In genomic region chr9:137083418-137084004, GRCh38 we compare ENCODE assay signal across 8 cellular contexts. TPM values are rescaled to one million over a fixed set of nuclear protein-coding genes. Genes with fewer than 3 reads are reported as not detected.
DNase-seq lines count a peak whose midpoint lies in the region; ATAC-seq and TF ChIP-seq lines count a peak whose summit lies in the region.

No MANE protein-coding gene starts in this region.

- TF ChIP-seq EP300 in SK-N-SH (IDR thresholded peaks at IDR 0.05; ENCODE audit: borderline replicate concordance in 1 of 2, low read depth in 1 of 2, low read length in 1 of 2), result peak in 1 of 2 experiments; percentile 61; a peak in 1 of 4 replicates

- H3K36me3 ChIP-seq in SK-N-SH (replicated peaks in 1 of 2; ENCODE audit: control insufficient read depth in 1 of 2, insufficient read depth in 2 of 2, low read length in 1 of 2), result peaks cover 3 to 9% of the 10 kb centered on the region in 2 experiments
- H3K36me3 ChIP-seq in fibroblast of lung (ENCODE audit: control insufficient read depth, insufficient read depth, low read length), result peaks cover 37% of the 10 kb centered on the region
- H3K36me3 ChIP-seq in skeletal muscle tissue (ENCODE audit: control insufficient read depth in 3 of 3, insufficient read depth in 3 of 3, low read length in 3 of 3), result peaks cover 7 to 14% (median 11%) of the 10 kb centered on the region in 3 donors

- peak; percentile 17 for DNase-seq in activated naive CD4-positive, alpha-beta T cell treated with Interleukin-2 at 50 U/mL for 16 hours
- no peak for DNase-seq in activated naive CD4-positive, alpha-beta T cell (lab: John Stamatoyannopoulos, UW)
- no peak for DNase-seq in SK-N-SH
- DNase-seq in fibroblast of lung (ENCODE audit: low read depth in 2 of 2), result peak; percentile 95 to 97
- no peak for DNase-seq in RPMI8226
- DNase-seq in activated effector memory CD4-positive, alpha-beta T cell treated with anti-CD3 and anti-CD28 coated beads, Interleukin-2, amount 50 U/mL, for 16 hours, result no peak

- POLR2A ChIA-PET in SK-N-SH (lab: Yijun Ruan, JAX), result interaction anchor here (0.9 kb wide), 1 partner anchor 157 kb away, joined by 3 read pairs; no protein-coding TSS in a partner anchor

- WGBS in SK-N-SH (ENCODE audit: low lambda C conversion rate), result 16% methylated on average over 6 of the region's 10 CpGs

- ATAC-seq in GM21786 (IDR thresholded peaks at IDR 0.05; ENCODE audit: unreplicated experiment), result no peak

- H3K4me1 ChIP-seq in SK-N-SH (ENCODE audit: control insufficient read depth in 1 of 2, insufficient read depth in 2 of 2, low read depth in 1 of 2, low read length in 1 of 2) (peaks cover 13 to 21% of the 10 kb centered on the region in 2 experiments), fibroblast of lung (ENCODE audit: control insufficient read depth, extremely low read depth, insufficient read depth, low read length) (peaks cover 29% of the 10 kb centered on the region), skeletal muscle tissue (ENCODE audit: control insufficient read depth in 3 of 3, insufficient read depth in 3 of 3, low read length in 3 of 3) (peaks cover 15 to 32% (median 17%) of the 10 kb centered on the region in 3 donors)

- TF ChIP-seq CTCF in SK-N-SH (IDR thresholded peaks at IDR 0.05), result no peak
- TF ChIP-seq CTCF in fibroblast of lung (conservative IDR thresholded peaks at IDR 0.05 in 1 of 2, IDR thresholded peaks at IDR 0.05 in 1 of 2; ENCODE audit: low read depth in 1 of 2, low read length in 2 of 2), result no peak

- H3K9ac ChIP-seq in SK-N-SH (peak overlapping the region; percentile 49; the same call in 1 of the 2 replicates), fibroblast of lung (ENCODE audit: insufficient read depth, low read length) (no peak overlapping the region), skeletal muscle tissue (ENCODE audit: low read depth in 1 of 3, low read length in 3 of 3) (no peak overlapping the region)

- no peaks in the 10 kb centered on the region for H3K9me2 ChIP-seq in SK-N-SH

- H3K9me3 ChIP-seq in SK-N-SH (no peaks in the 10 kb centered on the region), fibroblast of lung (ENCODE audit: control insufficient read depth, insufficient read depth, low read depth, low read length) (no peaks in the 10 kb centered on the region), skeletal muscle tissue (ENCODE audit: control insufficient read depth in 3 of 3, low read length in 3 of 3) (no peaks in the 10 kb centered on the region)

- H3K79me2 ChIP-seq in SK-N-SH (ENCODE audit: insufficient read depth) (peaks cover 12% of the 10 kb centered on the region; the same call in 1 of the 2 replicates), fibroblast of lung (ENCODE audit: control insufficient read depth, insufficient read depth, low read length) (peaks cover 16% of the 10 kb centered on the region)

- H4K20me1 ChIP-seq in SK-N-SH (ENCODE audit: insufficient read depth), result no peaks in the 10 kb centered on the region
- no peaks in the 10 kb centered on the region for H4K20me1 ChIP-seq in fibroblast of lung (ENCODE audit: control insufficient read depth, extremely low read depth, insufficient read depth, low read length)

- H3K27me3 ChIP-seq in SK-N-SH (ENCODE audit: insufficient read depth) (no peaks in the 10 kb centered on the region), fibroblast of lung (ENCODE audit: control insufficient read depth, insufficient read depth, low read length) (no peaks in the 10 kb centered on the region), skeletal muscle tissue (ENCODE audit: control insufficient read depth in 3 of 3, insufficient read depth in 3 of 3, low read length in 3 of 3) (peaks cover 0 to 10% (median 0%) of the 10 kb centered on the region in 3 donors)

- H3K27ac ChIP-seq in SK-N-SH (ENCODE audit: low read depth in 2 of 2, low read length in 1 of 2), result peak overlapping the region in 1 of 2 experiments; percentile 85; a peak in 3 of 4 replicates
- peak overlapping the region; percentile 81 for H3K27ac ChIP-seq in fibroblast of lung (ENCODE audit: insufficient read depth, low read length)
- H3K27ac ChIP-seq in skeletal muscle tissue (ENCODE audit: low read depth, low read length), result peak overlapping the region; percentile 58

- peaks cover 18% of the 10 kb centered on the region for H3F3A ChIP-seq in SK-N-SH (replicated peaks; ENCODE audit: insufficient read depth)

- no peak overlapping the region for H3K4me3 ChIP-seq in SK-N-SH (ENCODE audit: low read depth in 2 of 2, low read length in 1 of 2)
- H3K4me3 ChIP-seq in fibroblast of lung (replicated peaks in 1 of 4; ENCODE audit: control extremely low read depth in 1 of 4, insufficient read depth in 1 of 4, low read depth in 3 of 4, low read length in 4 of 4), result peak overlapping the region in 1 of 4 experiments; percentile 9
- no peak overlapping the region for H3K4me3 ChIP-seq in skeletal muscle tissue (ENCODE audit: low read length in 3 of 3)

- H2AFZ ChIP-seq in SK-N-SH (ENCODE audit: low read depth) (peak overlapping the region; percentile 64), fibroblast of lung (ENCODE audit: low read length) (no peak overlapping the region)

- H3K4me2 ChIP-seq in SK-N-SH (peak overlapping the region; percentile 74), fibroblast of lung (ENCODE audit: extremely low read depth, insufficient read depth, low read length) (peak overlapping the region; percentile 38)

- CTCF ChIA-PET in SK-N-SH (lab: Yijun Ruan, JAX), result interaction anchor here (0.7 to 2.4 kb wide), 3 partner anchors 16 to 49 kb away, joined by 3 to 11 read pairs (median 4); no protein-coding TSS in a partner anchor

- TF ChIP-seq RAD21 in SK-N-SH (IDR thresholded peaks at IDR 0.05; ENCODE audit: low read length), result no peak

TF ChIP-seq in SK-N-SH, 30 proteins besides CTCF, POLR2A, EP300 and RAD21 (continues in another document):
- TF ChIP-seq PBX3 (IDR thresholded peaks at IDR 0.05), result peak; percentile 52
- TF ChIP-seq ELF1 (IDR thresholded peaks at IDR 0.05), result no peak
- peak; percentile 95 for TF ChIP-seq FOSL2 (IDR thresholded peaks at IDR 0.05; ENCODE audit: borderline replicate concordance, low read depth)
- peak; percentile 65; the same call in 1 of the 2 replicates for TF ChIP-seq SIN3A (IDR thresholded peaks at IDR 0.05; ENCODE audit: borderline replicate concordance, low read depth, low read length)

RNA-seq across cellular contexts. Expression of gene MAN1B1, which starts 3.3 kb away (rescaled TPM):
- 57.8 and 61.9 TPM in 2 replicates for polyA plus RNA-seq in SK-N-SH (2012; rRNA removed)
- polyA plus RNA-seq in SK-N-SH (2012; cell fraction: cytosol; rRNA removed), result 27.1 and 44.0 TPM in 2 replicates
- polyA plus RNA-seq in SK-N-SH (2012; cell fraction: nucleus; rRNA removed), result 115 and 121 TPM in 2 replicates
- 63.2 and 96.6 TPM in 2 replicates for total RNA-seq in fibroblast of lung
- 43.0 and 45.5 TPM in 2 replicates for polyA plus RNA-seq in fibroblast of lung
- polyA plus RNA-seq in fibroblast of lung (2012), result 56.4 and 57.7 TPM in 2 replicates
- 52.3 and 62.5 TPM in 2 replicates for polyA minus RNA-seq in fibroblast of lung (ENCODE audit: low replicate concordance)
- total RNA-seq in skeletal muscle tissue, result 31.8 TPM

RNA-seq across cellular contexts. Expression of gene UAP1L1, which starts 6.2 kb away (rescaled TPM):
- 3.2 and 5.6 TPM in 2 replicates for polyA plus RNA-seq in SK-N-SH (2012; rRNA removed)
- polyA plus RNA-seq in SK-N-SH (2012; cell fraction: cytosol; rRNA removed), result 1.5 and 2.3 TPM in 2 replicates
- 21.7 and 23.8 TPM in 2 replicates for polyA plus RNA-seq in SK-N-SH (2012; cell fraction: nucleus; rRNA removed)
- total RNA-seq in fibroblast of lung, result 15.7 and 21.1 TPM in 2 replicates
- 16.4 and 17.9 TPM in 2 replicates for polyA plus RNA-seq in fibroblast of lung
- 17.5 and 22.4 TPM in 2 replicates for polyA plus RNA-seq in fibroblast of lung (2012)
- polyA minus RNA-seq in fibroblast of lung (ENCODE audit: low replicate concordance), result 23.5 and 28.3 TPM in 2 replicates
- 1.0 TPM for total RNA-seq in skeletal muscle tissue

RNA-seq across cellular contexts. Expression of gene SAPCD2, which starts 13.2 kb away (rescaled TPM):
- polyA plus RNA-seq in SK-N-SH (2012; rRNA removed) (4.6 and 6.0 TPM in 2 replicates), fibroblast of lung (0.85 and 2.7 TPM in 2 replicates)
- 2.1 and 5.0 TPM in 2 replicates for polyA plus RNA-seq in SK-N-SH (2012; cell fraction: cytosol; rRNA removed)
- 6.3 and 7.3 TPM in 2 replicates for polyA plus RNA-seq in SK-N-SH (2012; cell fraction: nucleus; rRNA removed)
- total RNA-seq in fibroblast of lung (0.26 and 2.8 TPM in 2 replicates), skeletal muscle tissue (1.0 TPM)
- polyA plus RNA-seq in fibroblast of lung (2012), result 1.6 and 6.4 TPM in 2 replicates
- 1.0 and 2.9 TPM in 2 replicates for polyA minus RNA-seq in fibroblast of lung (ENCODE audit: low replicate concordance)

RNA-seq across cellular contexts. Expression of gene ENTPD2, which starts 29.6 kb away (rescaled TPM):
- not detected in 2 replicates for polyA plus RNA-seq in SK-N-SH (2012; rRNA removed)
- not detected in 2 replicates for polyA plus RNA-seq in SK-N-SH (2012; cell fraction: cytosol; rRNA removed)
- 0.02 TPM in 1 of 2 replicates, not detected in the other for polyA plus RNA-seq in SK-N-SH (2012; cell fraction: nucleus; rRNA removed)
- under 0.01 TPM in 2 replicates for total RNA-seq in fibroblast of lung
- polyA plus RNA-seq in fibroblast of lung, result not detected in 2 replicates
- polyA plus RNA-seq in fibroblast of lung (2012), result 0.12 TPM in 1 of 2 replicates, not detected in the other
- polyA minus RNA-seq in fibroblast of lung (ENCODE audit: low replicate concordance), result not detected in 2 replicates
- total RNA-seq in skeletal muscle tissue, result 5.2 TPM

RNA-seq across cellular contexts. Expression of gene DPP7, which starts 31.0 kb away (rescaled TPM):
- 127 and 141 TPM in 2 replicates for polyA plus RNA-seq in SK-N-SH (2012; rRNA removed)
- 30.2 and 55.0 TPM in 2 replicates for polyA plus RNA-seq in SK-N-SH (2012; cell fraction: cytosol; rRNA removed)
- 795 and 924 TPM in 2 replicates for polyA plus RNA-seq in SK-N-SH (2012; cell fraction: nucleus; rRNA removed)
- 93.0 and 126 TPM in 2 replicates for total RNA-seq in fibroblast of lung
- 28.6 and 44.3 TPM in 2 replicates for polyA plus RNA-seq in fibroblast of lung
- polyA plus RNA-seq in fibroblast of lung (2012), result 73.2 and 106 TPM in 2 replicates
- polyA minus RNA-seq in fibroblast of lung (ENCODE audit: low replicate concordance), result 114 and 188 TPM in 2 replicates
- 19.8 TPM for total RNA-seq in skeletal muscle tissue

Comparison
In these comparisons a context has a peak if more than half of its experiments do, and no peak if none do; other contexts are left out.
1. DNase-seq: peak in activated naive CD4-positive, alpha-beta T cell treated with Interleukin-2 at 50 U/mL for 16 hours (single experiment) and fibroblast of lung (2 of 2); none in activated naive CD4-positive, alpha-beta T cell (0 of 4), SK-N-SH (single experiment), RPMI8226 (single experiment) and activated effector memory CD4-positive, alpha-beta T cell treated with anti-CD3 and anti-CD28 coated beads, Interleukin-2, amount 50 U/mL, for 16 hours (single experiment).